Comparison of ENCODE assay signal across 1 cellular context in the genomic region with DNA sequence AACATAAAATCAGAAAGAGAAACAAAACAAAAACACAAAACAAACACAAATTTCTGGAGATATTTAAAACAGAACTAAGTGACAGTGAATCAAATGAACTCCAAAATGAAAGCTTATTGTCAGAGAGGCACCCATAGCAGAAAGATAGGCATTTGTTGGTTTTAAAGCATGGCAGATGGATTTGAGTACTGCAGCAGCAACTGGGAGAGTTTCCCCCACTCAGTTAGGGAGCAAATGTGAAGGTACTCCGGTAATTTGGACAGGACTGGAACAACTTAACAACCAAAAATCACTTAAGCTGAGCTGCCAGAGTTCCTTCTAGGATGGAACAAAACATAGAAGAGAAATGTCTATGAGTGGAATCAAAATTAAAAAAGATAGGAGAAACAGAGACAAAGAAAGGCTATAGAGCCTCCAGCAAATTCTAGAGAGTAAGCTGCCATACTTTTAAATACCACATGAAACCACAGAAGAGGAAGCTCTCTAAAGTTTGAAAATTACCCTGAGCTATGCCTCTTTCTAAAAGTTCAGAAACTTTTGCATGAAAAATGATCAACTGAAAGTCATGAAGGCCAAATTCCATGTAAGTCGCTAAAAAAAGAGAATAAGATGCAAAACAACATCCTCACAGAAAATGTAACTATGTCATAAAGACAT.
TF ChIP-seq lines count a peak whose summit lies in the region.

No MANE protein-coding gene starts in this region.

TF ChIP-seq in H1, 55 proteins besides CTCF, POLR2A, EP300 and RAD21 (continued from another document):
- TF ChIP-seq, protein P1, sequence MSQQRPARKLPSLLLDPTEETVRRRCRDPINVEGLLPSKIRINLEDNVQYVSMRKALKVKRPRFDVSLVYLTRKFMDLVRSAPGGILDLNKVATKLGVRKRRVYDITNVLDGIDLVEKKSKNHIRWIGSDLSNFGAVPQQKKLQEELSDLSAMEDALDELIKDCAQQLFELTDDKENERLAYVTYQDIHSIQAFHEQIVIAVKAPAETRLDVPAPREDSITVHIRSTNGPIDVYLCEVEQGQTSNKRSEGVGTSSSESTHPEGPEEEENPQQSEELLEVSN (IDR thresholded peaks at IDR 0.05): no peak
- TF ChIP-seq BRCA1 (IDR thresholded peaks at IDR 0.05; ENCODE audit: low read depth, low read length) (no peak), ZNF274 (IDR thresholded peaks at IDR 0.05; ENCODE audit: borderline replicate concordance, extremely low read depth, low read length) (no peak), CBX5 (IDR thresholded peaks at IDR 0.05; ENCODE audit: low read depth, low read length) (no peak)
